8 cellular contexts compared by ENCODE assay signal in the genomic region with DNA sequence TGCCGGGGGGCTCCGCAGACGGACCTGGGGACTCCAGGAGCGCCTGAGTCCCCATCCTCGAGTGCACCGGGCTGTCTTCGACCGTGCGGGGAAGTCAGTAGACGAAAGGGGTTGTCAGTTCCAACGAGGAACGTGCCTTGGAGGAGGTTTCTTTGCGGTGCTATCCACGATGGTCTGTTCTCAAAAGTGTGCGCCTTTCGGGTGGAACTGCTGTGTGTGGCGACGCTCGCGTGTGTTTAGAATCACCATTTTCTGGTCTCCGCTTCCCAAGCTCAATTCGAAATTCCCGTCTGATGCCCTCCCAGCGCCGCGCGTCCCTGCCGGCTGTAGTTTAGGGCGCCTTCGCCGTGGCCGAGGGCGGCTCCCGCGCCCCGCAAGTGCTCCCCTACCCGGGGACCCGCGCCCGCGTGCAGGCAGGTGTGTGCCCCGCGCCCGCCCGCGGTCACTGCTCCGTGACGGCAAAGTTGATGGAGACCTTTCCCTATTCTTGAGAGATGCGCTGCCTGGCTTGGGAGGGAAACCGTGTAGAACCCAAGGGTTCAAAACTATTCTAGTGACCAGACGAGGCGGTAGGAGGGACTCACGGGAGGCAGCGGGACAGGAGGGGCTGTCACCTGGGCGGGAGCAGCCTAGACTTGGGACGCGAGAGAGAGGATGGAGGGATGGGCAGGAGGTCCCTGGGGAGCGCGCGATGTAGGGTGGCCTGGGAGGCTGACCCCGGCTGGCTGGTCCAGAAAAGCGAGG. TPM values are rescaled to one million over a fixed set of nuclear protein-coding genes. Genes with fewer than 3 reads are reported as not detected.
A peak's percentile ranks its signal among the peaks of the same experiment; 100 is the strongest.
DNase-seq lines count a peak whose midpoint lies in the region; ATAC-seq and TF ChIP-seq lines count a peak whose summit lies in the region.

No MANE protein-coding gene starts in this region.

- peak overlapping the region; percentile 39 to 98; a peak in 3 of 4 replicates for H3K27ac ChIP-seq in SK-N-SH (ENCODE audit: low read depth in 2 of 2, low read length in 1 of 2)

- TF ChIP-seq CTCF in SK-N-SH (IDR thresholded peaks at IDR 0.05): no peak
- TF ChIP-seq CTCF in foreskin fibroblast (IDR thresholded peaks at IDR 0.05; ENCODE audit: low read depth, low read length): no peak

- peaks cover 9% of the 10 kb centered on the region for H3F3A ChIP-seq in SK-N-SH (replicated peaks; ENCODE audit: insufficient read depth)

- ATAC-seq in HG02588 (IDR thresholded peaks at IDR 0.05; ENCODE audit: unreplicated experiment) (no peak), HG02763 (IDR thresholded peaks at IDR 0.05; ENCODE audit: unreplicated experiment) (no peak)

- H3K9me3 ChIP-seq in SK-N-SH: no peaks in the 10 kb centered on the region

- peaks cover 3% of the 10 kb centered on the region; the same call in 1 of the 2 replicates for H3K79me2 ChIP-seq in SK-N-SH (ENCODE audit: insufficient read depth)

- TF ChIP-seq RAD21 in SK-N-SH (IDR thresholded peaks at IDR 0.05; ENCODE audit: low read length): no peak

- H3K36me3 ChIP-seq in SK-N-SH (replicated peaks in 1 of 2; ENCODE audit: control insufficient read depth in 1 of 2, insufficient read depth in 2 of 2, low read length in 1 of 2): peaks cover 0 to 3% of the 10 kb centered on the region in 2 experiments

- CTCF ChIA-PET in SK-N-SH (lab: Yijun Ruan, JAX): no interaction called here

- peak overlapping the region; percentile 88; the same call in 1 of the 2 replicates for H2AFZ ChIP-seq in SK-N-SH (ENCODE audit: low read depth)

- intact Hi-C loops in posterior cingulate gyrus (cut with DNase I): no loop called here

- DNase-seq in NCI-H1105 treated with DMSO at 0.1 percent for 48 hours (lab: John Stamatoyannopoulos, UW) (peak; percentile 50), NCI-H1105 (lab: John Stamatoyannopoulos, UW) (no peak), SK-N-SH (peak; percentile 65), foreskin fibroblast (peak; percentile 6 to 52), posterior cingulate gyrus (peak in 8 of 10 donors; percentile 7 to 82 (median 18)), midbrain (lab: John Stamatoyannopoulos, UW) (no peak)

- no peaks in the 10 kb centered on the region for H3K27me3 ChIP-seq in SK-N-SH (ENCODE audit: insufficient read depth)

- H3K4me1 ChIP-seq in SK-N-SH (ENCODE audit: control insufficient read depth in 1 of 2, insufficient read depth in 2 of 2, low read depth in 1 of 2, low read length in 1 of 2): peaks cover 0 to 3% of the 10 kb centered on the region in 2 experiments; a peak in 2 of 4 replicates

- no peak for TF ChIP-seq EP300 in SK-N-SH (IDR thresholded peaks at IDR 0.05; ENCODE audit: borderline replicate concordance in 1 of 2, low read depth in 1 of 2, low read length in 1 of 2)

- H4K20me1 ChIP-seq in SK-N-SH (ENCODE audit: insufficient read depth): no peaks in the 10 kb centered on the region

- WGBS in SK-N-SH (ENCODE audit: low lambda C conversion rate): 51% methylated on average over 23 of the region's 62 CpGs

- no peaks in the 10 kb centered on the region for H3K9me2 ChIP-seq in SK-N-SH

- peak overlapping the region; percentile 56; the same call in 1 of the 2 replicates for H3K9ac ChIP-seq in SK-N-SH

- peak overlapping the region; percentile 78 to 84 for H3K4me3 ChIP-seq in SK-N-SH (ENCODE audit: low read depth in 2 of 2, low read length in 1 of 2)
- peak overlapping the region; percentile 49 to 77 for H3K4me3 ChIP-seq in foreskin fibroblast (ENCODE audit: low read depth in 1 of 2, low read length in 2 of 2)

- peak overlapping the region; percentile 82 for H3K4me2 ChIP-seq in SK-N-SH

- POLR2A ChIA-PET in SK-N-SH (lab: Yijun Ruan, JAX): interaction anchor here (0.6 kb wide), 1 partner anchor 235 kb away, joined by 3 read pairs; no protein-coding TSS in a partner anchor

TF ChIP-seq in SK-N-SH, 30 proteins besides CTCF, POLR2A, EP300 and RAD21:
- TF ChIP-seq, protein P1, sequence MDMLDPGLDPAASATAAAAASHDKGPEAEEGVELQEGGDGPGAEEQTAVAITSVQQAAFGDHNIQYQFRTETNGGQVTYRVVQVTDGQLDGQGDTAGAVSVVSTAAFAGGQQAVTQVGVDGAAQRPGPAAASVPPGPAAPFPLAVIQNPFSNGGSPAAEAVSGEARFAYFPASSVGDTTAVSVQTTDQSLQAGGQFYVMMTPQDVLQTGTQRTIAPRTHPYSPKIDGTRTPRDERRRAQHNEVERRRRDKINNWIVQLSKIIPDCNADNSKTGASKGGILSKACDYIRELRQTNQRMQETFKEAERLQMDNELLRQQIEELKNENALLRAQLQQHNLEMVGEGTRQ (IDR thresholded peaks at IDR 0.05; ENCODE audit: borderline replicate concordance, low read depth, low read length): no peak
- TF ChIP-seq RXRA (IDR thresholded peaks at IDR 0.05; ENCODE audit: borderline replicate concordance, low read depth): no peak
- no peak for TF ChIP-seq CHD2 (IDR thresholded peaks at IDR 0.05; ENCODE audit: low read length, partially characterized antibody)
- TF ChIP-seq POLR2AphosphoS5 (IDR thresholded peaks at IDR 0.05; ENCODE audit: low read depth, low read length): no peak
- TF ChIP-seq YY1 (IDR thresholded peaks at IDR 0.05; ENCODE audit: low read depth): no peak
- TF ChIP-seq, protein P2, sequence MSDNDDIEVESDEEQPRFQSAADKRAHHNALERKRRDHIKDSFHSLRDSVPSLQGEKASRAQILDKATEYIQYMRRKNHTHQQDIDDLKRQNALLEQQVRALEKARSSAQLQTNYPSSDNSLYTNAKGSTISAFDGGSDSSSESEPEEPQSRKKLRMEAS (IDR thresholded peaks at IDR 0.05; ENCODE audit: low read depth): 0 out of 2 replicates have a peak, but pooled peaks have one; percentile 19
TF ChIP-seq in SK-N-SH: peak in this region for 1.

RNA-seq across cellular contexts. Expression of a gene that starts 1.0 kb away (rescaled TPM):
- 3.9 and 5.4 TPM in 2 replicates for polyA plus RNA-seq in SK-N-SH (2012; rRNA removed)
- polyA plus RNA-seq in SK-N-SH (2012; cell fraction: cytosol; rRNA removed): 4.6 and 6.0 TPM in 2 replicates
- 1.8 and 2.6 TPM in 2 replicates for polyA plus RNA-seq in SK-N-SH (2012; cell fraction: nucleus; rRNA removed)

Comparison
In these comparisons a context has a peak if more than half of its experiments do, and no peak if none do; other contexts are left out.
1. DNase-seq: peak in NCI-H1105 treated with DMSO at 0.1 percent for 48 hours (single experiment), SK-N-SH (single experiment), foreskin fibroblast (2 of 2) and posterior cingulate gyrus (8 of 10); none in NCI-H1105 (single experiment) and midbrain (single experiment).